8 cellular contexts compared by ENCODE assay signal in genomic region chr1:18949689-18950414, GRCh38. TPM values are rescaled to one million over a fixed set of nuclear protein-coding genes. Genes with fewer than 3 reads are reported as not detected.
A peak's percentile ranks its signal among the peaks of the same experiment; 100 is the strongest.
DNase-seq lines count a peak whose midpoint lies in the region; ATAC-seq, FAIRE-seq and TF ChIP-seq lines count a peak whose summit lies in the region.

No MANE protein-coding gene starts in this region.

- peak in 1 of 3 donors; percentile 35 for DNase-seq in CD4-positive, CD25-positive, alpha-beta regulatory T cell
- peak; percentile 55 for DNase-seq in IMR-90
- DNase-seq in breast epithelium (ENCODE audit: low spot score in 2 of 2) = peak in 1 of 2 donors; percentile 61
- no peak for DNase-seq in keratinocyte (ENCODE audit: low read depth, low spot score)
- DNase-seq in spleen = no peak
- DNase-seq in NCI-H2171 (lab: John Stamatoyannopoulos, UW) = no peak

- H3K14ac ChIP-seq in IMR-90 (replicated peaks; ENCODE audit: low read depth, low read length) = peak overlapping the region; percentile 97

- no TSS peak for BruUV-seq in IMR-90 (replicated peaks; lab: Mats Ljungman, UMichigan)

- peak overlapping the region; percentile 75 for H3K9ac ChIP-seq in IMR-90 (ENCODE audit: low read depth, low read length)
- peak overlapping the region; percentile 78 for H3K9ac ChIP-seq in keratinocyte (ENCODE audit: control insufficient read depth, extremely low read depth, insufficient read depth, low read length)

- H2BK20ac ChIP-seq in IMR-90 (ENCODE audit: low read depth, low read length) = peak overlapping the region; percentile 97

- 32% methylated on average over 2 of the region's 22 CpGs; no CpG with 5 or more reads in 1 of the 2 experiments for WGBS in IMR-90 (ENCODE audit: extremely low coverage in 2 of 2, insufficient read length in 1 of 2), 2 experiments
- WGBS in spleen, 5 donors = 6 to 18% (median 10%) methylated on average over 22 of the region's 22 CpGs

- H3K56ac ChIP-seq in IMR-90 (ENCODE audit: extremely low read depth, insufficient read depth, low read length) = peak overlapping the region; percentile 94

- H2BK15ac ChIP-seq in IMR-90 (ENCODE audit: low read depth, low read length) = peak overlapping the region; percentile 96; the same call in 2 of the 3 replicates

- peak overlapping the region; percentile 75 for H4K5ac ChIP-seq in IMR-90 (ENCODE audit: low read depth, low read length)

- no peak for TF ChIP-seq RAD21 in IMR-90 (IDR thresholded peaks at IDR 0.05; ENCODE audit: low read length)

- peaks cover 27 to 97% (median 87%) of the 10 kb centered on the region in 4 donors for H3K4me1 Mint-ChIP-seq in CD4-positive, CD25-positive, alpha-beta regulatory T cell

- peak overlapping the region; percentile 99 for H3K23ac ChIP-seq in IMR-90 (ENCODE audit: low read depth, low read length)

- FAIRE-seq in keratinocyte (lab: Jason Lieb, UNC) = peak; percentile 91

- H3K9me3 ChIP-seq in CD4-positive, CD25-positive, alpha-beta regulatory T cell (ENCODE audit: control insufficient read depth in 2 of 2, low read length in 2 of 2) = no peaks in the 10 kb centered on the region
- H3K9me3 ChIP-seq in IMR-90 (ENCODE audit: control insufficient read depth, insufficient read depth, low read length) (no peaks in the 10 kb centered on the region), breast epithelium (no peaks in the 10 kb centered on the region), keratinocyte (ENCODE audit: control insufficient read depth, low read depth, low read length) (no peaks in the 10 kb centered on the region), spleen (no peaks in the 10 kb centered on the region)

- TF ChIP-seq CTCF in IMR-90 (conservative IDR thresholded peaks at IDR 0.05; ENCODE audit: low read depth, low read length) = peak; percentile 24; the same call in 1 of the 2 replicates
- no peak for TF ChIP-seq CTCF in breast epithelium (IDR thresholded peaks at IDR 0.05)
- TF ChIP-seq CTCF in keratinocyte (optimal IDR thresholded peaks at IDR 0.05 in 1 of 3, IDR thresholded peaks at IDR 0.05 in 1 of 3, conservative IDR thresholded peaks at IDR 0.05 in 1 of 3; ENCODE audit: extremely low read depth in 1 of 3, insufficient read depth in 2 of 3, low read length in 3 of 3) = peak in 1 of 3 experiments; percentile 14
- peak in 1 of 11 experiments; percentile 14 for TF ChIP-seq CTCF in spleen (IDR thresholded peaks at IDR 0.05 in 8 of 11, conservative IDR thresholded peaks at IDR 0.05 in 3 of 11)

- H3K4me2 ChIP-seq in IMR-90 (ENCODE audit: low read depth, low read length) = peak overlapping the region; percentile 70
- H3K4me2 ChIP-seq in keratinocyte (ENCODE audit: control insufficient read depth, extremely low read depth, insufficient read depth, low read depth, low read length) = peak overlapping the region; percentile 91

- H3K27ac ChIP-seq in CD4-positive, CD25-positive, alpha-beta regulatory T cell (ENCODE audit: insufficient read depth, low read length, poor library complexity, severe bottlenecking) = peak overlapping the region; percentile 98
- H3K27ac ChIP-seq in IMR-90 (ENCODE audit: insufficient read depth, low read length) (peak overlapping the region; percentile 93), breast epithelium (peak overlapping the region; percentile 83 to 92), keratinocyte (ENCODE audit: control insufficient read depth, insufficient read depth, low read length) (peak overlapping the region; percentile 81), spleen (peak overlapping the region; percentile 80 to 93 (median 88))

- POLR2A ChIA-PET in IMR-90 (lab: Charles Lee; ENCODE audit: unreplicated experiment) = interaction anchor here (0.6 kb wide), 1 partner anchor 16 kb away, joined by 4 read pairs; no protein-coding TSS in a partner anchor

- in situ Hi-C loops in IMR-90 (cut with MboI; ENCODE audit: low sequenced_read_pairs) = no loop called here

- peaks cover 25% of the 10 kb centered on the region for H3K9me1 ChIP-seq in IMR-90 (ENCODE audit: insufficient read depth, low read length)
- peaks cover 2% of the 10 kb centered on the region for H3K9me1 ChIP-seq in keratinocyte (ENCODE audit: control insufficient read depth, extremely low read depth, insufficient read depth, low read length)

- peaks cover 9% of the 10 kb centered on the region for H3K27me3 Mint-ChIP-seq in CD4-positive, CD25-positive, alpha-beta regulatory T cell

- H2AFZ ChIP-seq in IMR-90 (replicated peaks; ENCODE audit: low read length, poor library complexity) (peak overlapping the region; percentile 91), keratinocyte (ENCODE audit: control insufficient read depth, low read length) (no peak overlapping the region)

- peak overlapping the region; percentile 100 for H2AK5ac ChIP-seq in IMR-90 (ENCODE audit: low read depth, low read length)

- no peak for ATAC-seq in CD4-positive, CD25-positive, alpha-beta regulatory T cell (ENCODE audit: low read depth in 2 of 2)
- peak; percentile 55 for ATAC-seq in IMR-90 (ENCODE audit: low read depth)
- ATAC-seq in GM19395 (IDR thresholded peaks at IDR 0.05; ENCODE audit: unreplicated experiment) = no peak
- ATAC-seq in GM18498 (IDR thresholded peaks at IDR 0.05; ENCODE audit: unreplicated experiment) = no peak

- H3K4me3 Mint-ChIP-seq in CD4-positive, CD25-positive, alpha-beta regulatory T cell = peak overlapping the region; percentile 93 to 98 (median 95)

- H3K79me1 ChIP-seq in IMR-90 (ENCODE audit: low read depth in 1 of 2, low read length in 2 of 2) = peaks cover 13 to 87% of the 10 kb centered on the region in 2 experiments; a peak in 3 of 4 replicates

- H3K36me3 ChIP-seq in CD4-positive, CD25-positive, alpha-beta regulatory T cell (ENCODE audit: control insufficient read depth, insufficient read depth, low read length) = peaks cover 3% of the 10 kb centered on the region
- H3K36me3 ChIP-seq in IMR-90 (ENCODE audit: control insufficient read depth, insufficient read depth, low read length) = no peaks in the 10 kb centered on the region
- no peaks in the 10 kb centered on the region for H3K36me3 ChIP-seq in breast epithelium
- H3K36me3 ChIP-seq in keratinocyte (ENCODE audit: control insufficient read depth in 2 of 2, extremely low read depth in 1 of 2, insufficient read depth in 2 of 2, low read length in 2 of 2) = peaks cover 2 to 32% of the 10 kb centered on the region in 2 experiments
- H3K36me3 ChIP-seq in spleen = no peaks in the 10 kb centered on the region

- peak overlapping the region; percentile 81 to 98 for H4K8ac ChIP-seq in IMR-90 (ENCODE audit: low read depth in 2 of 2, low read length in 2 of 2)

- intact Hi-C loops in IMR-90 (cut with micrococcal nuclease) = loop anchor here (5.0 kb wide), 1 partner anchor 122 kb away; no protein-coding TSS in a partner anchor
- intact Hi-C loops in breast epithelium (cut with DNase I; ENCODE audit: low total_unique reads) = no loop called here
- intact Hi-C loops in spleen (cut with DNase I; ENCODE audit: low total_unique reads) = no loop called here

- peaks cover 14% of the 10 kb centered on the region for H4K20me1 ChIP-seq in IMR-90 (ENCODE audit: insufficient read depth, low read length)
- peaks cover 17% of the 10 kb centered on the region for H4K20me1 ChIP-seq in keratinocyte (ENCODE audit: control insufficient read depth, extremely low read depth, insufficient read depth, low read length)

- no peaks in the 10 kb centered on the region for H3K36me3 Mint-ChIP-seq in CD4-positive, CD25-positive, alpha-beta regulatory T cell

- peak overlapping the region; percentile 93 for H2AK9ac ChIP-seq in IMR-90 (replicated peaks; ENCODE audit: low read depth, low read length, poor library complexity)

- peak overlapping the region; percentile 92 for H3K4me3 ChIP-seq in CD4-positive, CD25-positive, alpha-beta regulatory T cell (ENCODE audit: low read depth, low read length)
- H3K4me3 ChIP-seq in IMR-90 (ENCODE audit: insufficient read depth, low read depth, low read length) = peak overlapping the region; percentile 1; the same call in 1 of the 2 replicates
- peak overlapping the region; percentile 30 to 65 (median 36) for H3K4me3 ChIP-seq in breast epithelium
- H3K4me3 ChIP-seq in keratinocyte (ENCODE audit: control insufficient read depth in 2 of 3, extremely low read depth in 1 of 3, insufficient read depth in 2 of 3, low read depth in 1 of 3, low read length in 3 of 3) = peak overlapping the region; percentile 13 to 93 (median 63)
- H3K4me3 ChIP-seq in spleen = peak overlapping the region in 7 of 8 donors; percentile 25 to 67 (median 33)

- H3K18ac ChIP-seq in IMR-90 (ENCODE audit: low read depth, low read length) = peak overlapping the region; percentile 84

- peaks cover 100% of the 10 kb centered on the region for H3K79me2 ChIP-seq in keratinocyte (ENCODE audit: control insufficient read depth, insufficient read depth, low read length)

- CTCF ChIA-PET in IMR-90 (lab: Yijun Ruan, JAX) = interaction anchor here (0.6 to 1.4 kb wide), 3 partner anchors 12 to 36 kb away, joined by 3 to 4 read pairs (median 4); no protein-coding TSS in a partner anchor

- peak overlapping the region; percentile 99 for H2BK120ac ChIP-seq in IMR-90 (ENCODE audit: low read depth, low read length)

- peak overlapping the region; percentile 97 for H4K91ac ChIP-seq in IMR-90 (ENCODE audit: insufficient read depth, low read depth, low read length)

- peak overlapping the region; percentile 100 for H3K4ac ChIP-seq in IMR-90 (ENCODE audit: low read depth, low read length)

- H3K4me1 ChIP-seq in CD4-positive, CD25-positive, alpha-beta regulatory T cell (ENCODE audit: control insufficient read depth, insufficient read depth, low read length, poor library complexity, severe bottlenecking) = peaks cover 100% of the 10 kb centered on the region
- H3K4me1 ChIP-seq in IMR-90 (ENCODE audit: control insufficient read depth, insufficient read depth, low read length) (peaks cover 58% of the 10 kb centered on the region), breast epithelium (peaks cover 21 to 27% of the 10 kb centered on the region in 2 donors), keratinocyte (ENCODE audit: control insufficient read depth, extremely low read depth, insufficient read depth, low read length) (peaks cover 89% of the 10 kb centered on the region), spleen (peaks cover 89 to 100% (median 99%) of the 10 kb centered on the region in 6 donors)

- dilution Hi-C loops in IMR-90 (cut with HindIII; ENCODE audit: low sequenced_read_pairs, unreplicated experiment) = no loop called here
- dilution Hi-C loops in keratinocyte (cut with MboI; ENCODE audit: extremely low pct_ligation_motif_present, low sequenced_read_pairs) = no loop called here

- peak overlapping the region; percentile 92 for H2BK5ac ChIP-seq in IMR-90 (ENCODE audit: low read depth, low read length, poor library complexity, severe bottlenecking)

- no peak; the same call in 1 of the 2 replicates for TF ChIP-seq POLR2A in IMR-90 (IDR thresholded peaks at IDR 0.05; ENCODE audit: low read depth, low read length)
- no peak for TF ChIP-seq POLR2A in breast epithelium (IDR thresholded peaks at IDR 0.05)
- TF ChIP-seq POLR2A in spleen (IDR thresholded peaks at IDR 0.05) = no peak

- no peaks in the 10 kb centered on the region for H3K9me3 Mint-ChIP-seq in CD4-positive, CD25-positive, alpha-beta regulatory T cell

- no peaks in the 10 kb centered on the region for H3K27me3 ChIP-seq in CD4-positive, CD25-positive, alpha-beta regulatory T cell (ENCODE audit: control insufficient read depth, insufficient read depth, low read length)
- H3K27me3 ChIP-seq in IMR-90 (ENCODE audit: control insufficient read depth, insufficient read depth, low read length) (no peaks in the 10 kb centered on the region), breast epithelium (no peaks in the 10 kb centered on the region), keratinocyte (ENCODE audit: control insufficient read depth, extremely low read depth, insufficient read depth, low read length) (no peaks in the 10 kb centered on the region), spleen (replicated peaks in 1 of 7) (no peaks in the 10 kb centered on the region)

- H3K27ac Mint-ChIP-seq in CD4-positive, CD25-positive, alpha-beta regulatory T cell = peak overlapping the region; percentile 94 to 99 (median 97)

RNA-seq across cellular contexts. Expression of gene IFFO2, which starts 6.6 kb away (rescaled TPM):
- total RNA-seq in CD4-positive, CD25-positive, alpha-beta regulatory T cell = 101 TPM
- polyA plus RNA-seq in CD4-positive, CD25-positive, alpha-beta regulatory T cell = 1 to 10 TPM; 1.4 to 4.7 (median 2.9) TPM
- total RNA-seq in IMR-90 (2012; rRNA removed) = 13.6 and 14.5 TPM in 2 replicates
- polyA plus RNA-seq in IMR-90 (2012; rRNA removed) = 18.1 and 18.2 TPM in 2 replicates
- 14.9 and 25.2 TPM in 2 replicates for polyA plus RNA-seq in IMR-90 (2012; cell fraction: cytosol; rRNA removed)
- 20.2 and 32.8 TPM in 2 replicates for polyA plus RNA-seq in IMR-90 (2012; cell fraction: nucleus; rRNA removed; ENCODE audit: low replicate concordance)
- 10 to 100 TPM in 2 of 3 donors, 1 to 10 TPM in 1; 5.8 to 35.3 (median 34.4) TPM for total RNA-seq in breast epithelium
- 55.0 to 61.5 TPM (median 57.9 TPM) in 3 replicates for polyA plus RNA-seq in keratinocyte
- 124 TPM for polyA plus RNA-seq in keratinocyte (2011; ENCODE audit: low read depth)
- 43.0 and 79.6 TPM in 2 replicates for polyA plus RNA-seq in keratinocyte (2011; cell fraction: cytosol; rRNA removed)
- polyA plus RNA-seq in keratinocyte (2011; cell fraction: nucleus; rRNA removed) = 145 and 193 TPM in 2 replicates
- polyA plus RNA-seq in keratinocyte (2012; ENCODE audit: low replicate concordance) = 72.9 and 75.0 TPM in 2 replicates
- polyA minus RNA-seq in keratinocyte = 106 to 194 TPM (median 118 TPM) in 3 replicates
- polyA minus RNA-seq in keratinocyte (2011; cell fraction: cytosol; rRNA and poly(A)+ RNA removed) = 127 TPM
- 82.3 and 144 TPM in 2 replicates for polyA minus RNA-seq in keratinocyte (2011; cell fraction: nucleus; rRNA and poly(A)+ RNA removed)
- 10 to 100 TPM; 13.6 to 19.7 (median 16.4) TPM for total RNA-seq in spleen
- polyA plus RNA-seq in spleen = 1 to 10 TPM; 2.7 to 6.2 (median 2.9) TPM

RNA-seq across cellular contexts. Expression of gene ALDH4A1, which starts 47.5 kb away (rescaled TPM):
- 1.4 TPM for total RNA-seq in CD4-positive, CD25-positive, alpha-beta regulatory T cell
- 1 to 10 TPM; 1.0 to 2.0 (median 1.5) TPM for polyA plus RNA-seq in CD4-positive, CD25-positive, alpha-beta regulatory T cell
- total RNA-seq in IMR-90 (2012; rRNA removed) = 8.6 TPM in 2 replicates
- 21.1 and 23.0 TPM in 2 replicates for polyA plus RNA-seq in IMR-90 (2012; rRNA removed)
- polyA plus RNA-seq in IMR-90 (2012; cell fraction: cytosol; rRNA removed) = 12.1 and 21.4 TPM in 2 replicates
- 16.8 and 36.6 TPM in 2 replicates for polyA plus RNA-seq in IMR-90 (2012; cell fraction: nucleus; rRNA removed; ENCODE audit: low replicate concordance)
- total RNA-seq in breast epithelium = 10 to 100 TPM; 15.7 to 81.0 (median 23.7) TPM
- polyA plus RNA-seq in keratinocyte = 38.7 to 91.9 TPM (median 52.7 TPM) in 3 replicates
- 23.4 TPM for polyA plus RNA-seq in keratinocyte (2011; ENCODE audit: low read depth)
- polyA plus RNA-seq in keratinocyte (2011; cell fraction: cytosol; rRNA removed) = 32.0 and 62.6 TPM in 2 replicates
- polyA plus RNA-seq in keratinocyte (2011; cell fraction: nucleus; rRNA removed) = 62.5 and 83.1 TPM in 2 replicates
- polyA plus RNA-seq in keratinocyte (2012; ENCODE audit: low replicate concordance) = 44.0 and 48.3 TPM in 2 replicates
- 48.6 to 89.0 TPM (median 74.9 TPM) in 3 replicates for polyA minus RNA-seq in keratinocyte
- 91.9 TPM for polyA minus RNA-seq in keratinocyte (2011; cell fraction: cytosol; rRNA and poly(A)+ RNA removed)
- polyA minus RNA-seq in keratinocyte (2011; cell fraction: nucleus; rRNA and poly(A)+ RNA removed) = 65.3 and 76.2 TPM in 2 replicates
- 10 to 100 TPM in 2 of 7 donors, 1 to 10 TPM in 5; 5.1 to 11.2 (median 8.3) TPM for total RNA-seq in spleen
- polyA plus RNA-seq in spleen = 1 to 10 TPM; 3.5 to 9.8 (median 4.4) TPM

Comparison
In these comparisons a context has a peak if more than half of its experiments do, and no peak if none do; other contexts are left out.
1. H3K4me3 ChIP-seq: peak in every context shown above with its lines; median percentile 92 in CD4-positive, CD25-positive, alpha-beta regulatory T cell; 63 in keratinocyte; 36 in breast epithelium; 33 in spleen; 1 in IMR-90.